Comparison of ENCODE assay signal across 23 cellular contexts in genomic region chr1:78091215-78091813, GRCh38. TPM values are rescaled to one million over a fixed set of nuclear protein-coding genes. Genes with fewer than 3 reads are reported as not detected.
"Had no signal": no experiment of that assay in that cellular context is flagged by ENCODE, and none has a peak within 500 bp of the region (broad histone marks: within the 10 kb centered on the region; RNA-seq: fewer than 3 reads in every experiment).

No MANE protein-coding gene starts in this region.

- H3K4me1 Mint-ChIP-seq: activated B cell treated with CpG ODN at 0.5 μM for 24 hours; stimulated activated naive B cell treated with anti-CD40 and anti-IgM and Interleukin-4, amounts not matched to agents 10 μg/mL and 1 μg/mL and 100 μg/mL, for 72 hours had no signal

- H3K36me3 ChIP-seq: lower lobe of right lung, sigmoid colon, thyroid gland had no signal

- ATAC-seq: body of pancreas; foreskin keratinocyte; left colon; lower lobe of right lung; natural killer cell treated with Interleukin-12 subunit alpha and Interleukin-12 subunit beta and Interleukin-15 and Interleukin-18, amount 100 ng/mL, for 72 hours; stimulated activated naive B cell treated with anti-CD40 and anti-IgM and Interleukin-4, amounts not matched to agents 10 μg/mL and 1 μg/mL and 100 μg/mL, for 72 hours had no signal

- H3K79me2 ChIP-seq: hepatocyte had no signal

- H3K27ac Mint-ChIP-seq: activated B cell treated with CpG ODN at 0.5 μM for 24 hours; activated CD4-positive, alpha-beta memory T cell treated with anti-CD3 and anti-CD28 coated beads for 36 hours; activated naive CD8-positive, alpha-beta T cell treated with anti-CD3 and anti-CD28 coated beads, Interleukin-2, amount 10 ng/mL, durations not matched to agents 7 days and 5 days; activated T-cell treated with anti-CD3 and anti-CD28 coated beads, Interleukin-2, amount 50 U/mL, for 24 hours; activated T-helper 2 cell treated with anti-CD3 and anti-CD28 coated beads, Interferon-gamma antibody, Interleukin-2, Interleukin-4, amounts not matched to agents 10 μg/mL and 5 μg/mL and 100 μg/mL, durations not matched to agents 14 hours and 24 hours and 36 hours; natural killer cell treated with Interleukin-12 subunit alpha and Interleukin-12 subunit beta and Interleukin-15 and Interleukin-18, amount 100 ng/mL, for 72 hours; stimulated activated naive B cell treated with anti-CD40 and anti-IgM and Interleukin-4, amounts not matched to agents 10 μg/mL and 1 μg/mL and 100 μg/mL, for 72 hours; T-helper 2 cell treated with Interferon-gamma antibody and Interleukin-4, amounts not matched to agents 5 μg/mL and 100 μg/mL, for 36 hours had no signal

- H3K4me3 ChIP-seq: body of pancreas, dorsolateral prefrontal cortex, hepatocyte, lower lobe of right lung, sigmoid colon, spleen, thyroid gland had no signal

- FAIRE-seq: urothelium cell line had no signal

- H3K27ac ChIP-seq: body of pancreas, dorsolateral prefrontal cortex, foreskin keratinocyte, hepatocyte, lower lobe of right lung, sigmoid colon, spleen, thyroid gland had no signal

- H3K9me3 ChIP-seq: body of pancreas, sigmoid colon, thyroid gland had no signal

- H3K27me3 ChIP-seq: body of pancreas, dorsolateral prefrontal cortex, foreskin keratinocyte, hepatocyte, sigmoid colon, spleen, thyroid gland had no signal

- H2AFZ ChIP-seq: hepatocyte had no signal

- H3K4me1 ChIP-seq: body of pancreas, lower lobe of right lung, thyroid gland had no signal

- DNase-seq: activated B cell treated with CpG ODN at 0.5 μM for 24 hours; activated CD4-positive, alpha-beta memory T cell treated with anti-CD3 and anti-CD28 coated beads for 36 hours; activated CD4-positive, alpha-beta T cell treated with anti-CD3 and anti-CD28 coated beads for 4 hours; activated naive CD4-positive, alpha-beta T cell treated with Interleukin-2 at 50 U/mL for 16 hours; activated naive CD8-positive, alpha-beta T cell treated with anti-CD3 and anti-CD28 coated beads, Interleukin-2, amount 10 ng/mL, durations not matched to agents 7 days and 5 days; activated T-cell treated with anti-CD3 and anti-CD28 coated beads, Interleukin-2, amount 50 U/mL, for 24 hours; body of pancreas; dorsolateral prefrontal cortex; foreskin keratinocyte; islet precursor cell; left colon; lower lobe of right lung; nucleus accumbens; sigmoid colon; spleen; stimulated activated CD4-positive, alpha-beta T cell treated with anti-CD3 and anti-CD28 coated beads, Interleukin-4, amount 100 ng/mL, for 4 hours; stimulated activated naive B cell treated with anti-CD40 and anti-IgM and Interleukin-4, amounts not matched to agents 10 μg/mL and 1 μg/mL and 100 μg/mL, for 72 hours; thyroid gland had no signal

- H3K4me3 Mint-ChIP-seq: activated B cell treated with CpG ODN at 0.5 μM for 24 hours; activated CD4-positive, alpha-beta memory T cell treated with anti-CD3 and anti-CD28 coated beads for 36 hours; activated naive CD8-positive, alpha-beta T cell treated with anti-CD3 and anti-CD28 coated beads, Interleukin-2, amount 10 ng/mL, durations not matched to agents 7 days and 5 days; activated T-cell treated with anti-CD3 and anti-CD28 coated beads, Interleukin-2, amount 50 U/mL, for 24 hours; natural killer cell treated with Interleukin-12 subunit alpha and Interleukin-12 subunit beta and Interleukin-15 and Interleukin-18, amount 100 ng/mL, for 72 hours; stimulated activated naive B cell treated with anti-CD40 and anti-IgM and Interleukin-4, amounts not matched to agents 10 μg/mL and 1 μg/mL and 100 μg/mL, for 72 hours; T-helper 2 cell treated with Interferon-gamma antibody and Interleukin-4, amounts not matched to agents 5 μg/mL and 100 μg/mL, for 36 hours had no signal

- H3K4me2 ChIP-seq: hepatocyte had no signal

RNA-seq across cellular contexts. Expression of gene GIPC2, which starts 45.5 kb away (rescaled TPM):
- total RNA-seq: activated B cell treated with CpG ODN at 0.5 μM for 24 hours; natural killer cell treated with Interleukin-12 subunit alpha and Interleukin-12 subunit beta and Interleukin-15 and Interleukin-18, amount 100 ng/mL, for 72 hours had no signal
